9 cellular contexts compared by ENCODE assay signal in genomic region chr22:42536634-42537033, GRCh38. TPM values are rescaled to one million over a fixed set of nuclear protein-coding genes. Genes with fewer than 3 reads are reported as not detected.
DNase-seq lines count a peak whose midpoint lies in the region; ATAC-seq, FAIRE-seq and TF ChIP-seq lines count a peak whose summit lies in the region.
"Not testable (repeated sequence)": the region's sequence is repeated elsewhere in the genome, so short reads cannot be mapped to it uniquely, and the experiment has no call there.
"Had no signal": no experiment of that assay in that cellular context is flagged by ENCODE, and none has a peak within 500 bp of the region (broad histone marks: within the 10 kb centered on the region; RNA-seq: fewer than 3 reads in every experiment).

No MANE protein-coding gene starts in this region.

- TF ChIP-seq EP300 in transverse colon (IDR thresholded peaks at IDR 0.05; ENCODE audit: low read depth): not testable (repeated sequence)

- not testable (repeated sequence) for TF ChIP-seq CTCF in 22Rv1 (IDR thresholded peaks at IDR 0.05); HFFc6 (IDR thresholded peaks at IDR 0.05); OCI-LY7 (conservative IDR thresholded peaks at IDR 0.05; ENCODE audit: low read length); endothelial cell of umbilical vein (IDR thresholded peaks at IDR 0.05; ENCODE audit: extremely low read depth in 1 of 2, insufficient read depth in 1 of 2, low read depth in 1 of 2, low read length in 2 of 2); lower lobe of right lung (IDR thresholded peaks at IDR 0.05); spleen (IDR thresholded peaks at IDR 0.05 in 8 of 11, conservative IDR thresholded peaks at IDR 0.05 in 3 of 11); transverse colon (IDR thresholded peaks at IDR 0.05)

- H3K9ac ChIP-seq in endothelial cell of umbilical vein (replicated peaks; ENCODE audit: extremely low read depth, insufficient read depth, low read length): not testable (repeated sequence)

- peaks cover 12% of the 10 kb centered on the region for H3K27me3 Mint-ChIP-seq in HFFc6 (ENCODE audit: insufficient read depth)
- not testable (repeated sequence) for H3K27me3 Mint-ChIP-seq in activated CD8-positive, alpha-beta T cell treated with anti-CD3 and anti-CD28 coated beads, Interleukin-2, amount 10 ng/mL, durations not matched to agents 7 days and 5 days (ENCODE audit: low read depth)

- dilution Hi-C loops in endothelial cell of umbilical vein (cut with MboI; ENCODE audit: extremely low pct_ligation_motif_present, low sequenced_read_pairs): not testable (repeated sequence)

- H4K20me1 ChIP-seq in OCI-LY7 (ENCODE audit: insufficient read depth, low read length); endothelial cell of umbilical vein (replicated peaks; ENCODE audit: control insufficient read depth, extremely low read depth, insufficient read depth, low read length): not testable (repeated sequence)

- H3K36me3 ChIP-seq in OCI-LY7 (ENCODE audit: insufficient read depth, low read length); endothelial cell of umbilical vein (ENCODE audit: control insufficient read depth in 2 of 2, extremely low read depth in 1 of 2, insufficient read depth in 2 of 2, low read length in 2 of 2); lower lobe of right lung; spleen; transverse colon: not testable (repeated sequence)

- CTCF ChIA-PET in OCI-LY7 (lab: Charles Lee; ENCODE audit: unreplicated experiment); activated CD8-positive, alpha-beta T cell treated with anti-CD3 and anti-CD28 coated beads, Interleukin-2, amount 10 ng/mL, durations not matched to agents 7 days and 5 days (lab: Charles Lee); endothelial cell of umbilical vein (lab: Charles Lee): not testable (repeated sequence)

- not testable (repeated sequence) for H3K4me3 Mint-ChIP-seq in HFFc6; activated CD8-positive, alpha-beta T cell treated with anti-CD3 and anti-CD28 coated beads, Interleukin-2, amount 10 ng/mL, durations not matched to agents 7 days and 5 days

- H3K27me3 ChIP-seq in endothelial cell of umbilical vein (ENCODE audit: control insufficient read depth in 2 of 2, insufficient read depth in 2 of 2, low read length in 2 of 2); lower lobe of right lung (ENCODE audit: low read depth); spleen (replicated peaks in 1 of 7); transverse colon: not testable (repeated sequence)

- H3K4me1 ChIP-seq in OCI-LY7 (ENCODE audit: insufficient read depth, low read length, poor library complexity, severe bottlenecking): peaks cover 88% of the 10 kb centered on the region
- H3K4me1 ChIP-seq in endothelial cell of umbilical vein (ENCODE audit: control insufficient read depth, extremely low read depth, insufficient read depth, low read length); lower lobe of right lung: not testable (repeated sequence)
- H3K4me1 ChIP-seq in spleen: peaks cover 0 to 58% (median 27%) of the 10 kb centered on the region in 6 donors
- H3K4me1 ChIP-seq in transverse colon: peaks cover 0 to 13% (median 11%) of the 10 kb centered on the region in 4 donors

- peak overlapping the region; percentile 57 for H3K4me2 ChIP-seq in OCI-LY7 (ENCODE audit: low read length)
- not testable (repeated sequence) for H3K4me2 ChIP-seq in endothelial cell of umbilical vein (ENCODE audit: insufficient read depth, low read length)

- peak overlapping the region; percentile 42 for H3K4me3 ChIP-seq in OCI-LY7 (ENCODE audit: low read depth, low read length, poor library complexity, severe bottlenecking)
- not testable (repeated sequence) for H3K4me3 ChIP-seq in endothelial cell of umbilical vein (replicated peaks in 1 of 3; ENCODE audit: insufficient read depth in 1 of 3, low read depth in 1 of 3, low read length in 3 of 3); lower lobe of right lung; spleen; transverse colon

- not testable (repeated sequence) for H3K9me3 Mint-ChIP-seq in HFFc6; activated CD8-positive, alpha-beta T cell treated with anti-CD3 and anti-CD28 coated beads, Interleukin-2, amount 10 ng/mL, durations not matched to agents 7 days and 5 days (ENCODE audit: insufficient read depth)

- peaks cover 42% of the 10 kb centered on the region for H3K4me1 Mint-ChIP-seq in HFFc6 (ENCODE audit: low read depth)
- H3K4me1 Mint-ChIP-seq in activated CD8-positive, alpha-beta T cell treated with anti-CD3 and anti-CD28 coated beads, Interleukin-2, amount 10 ng/mL, durations not matched to agents 7 days and 5 days (ENCODE audit: low read depth): peaks cover 38% of the 10 kb centered on the region

- BruUV-seq in OCI-LY7 (replicated peaks; lab: Mats Ljungman, UMichigan); endothelial cell of umbilical vein (replicated peaks; lab: Mats Ljungman, UMichigan): not testable (repeated sequence)

- not testable (repeated sequence) for ATAC-seq in activated CD8-positive, alpha-beta T cell treated with anti-CD3 and anti-CD28 coated beads, Interleukin-2, amount 10 ng/mL, durations not matched to agents 7 days and 5 days; lower lobe of right lung

- not testable (repeated sequence) for H3K79me2 ChIP-seq in OCI-LY7 (ENCODE audit: insufficient read depth, low read depth, low read length); endothelial cell of umbilical vein (ENCODE audit: control insufficient read depth, insufficient read depth, low read length)

- H3K9me3 ChIP-seq in OCI-LY7 (ENCODE audit: low read length); endothelial cell of umbilical vein (replicated peaks; ENCODE audit: control insufficient read depth, insufficient read depth, low read length); lower lobe of right lung; spleen; transverse colon: not testable (repeated sequence)

- H3K27ac Mint-ChIP-seq in HFFc6: peak overlapping the region; percentile 73; the same call in 1 of the 2 replicates
- H3K27ac Mint-ChIP-seq in activated CD8-positive, alpha-beta T cell treated with anti-CD3 and anti-CD28 coated beads, Interleukin-2, amount 10 ng/mL, durations not matched to agents 7 days and 5 days: peak overlapping the region; percentile 68

- POLR2A ChIA-PET in OCI-LY7 (lab: Charles Lee): interaction anchor here (1.0 to 1.3 kb wide), 3 partner anchors 9 to 13 kb away, joined by 3 to 5 read pairs (median 4); no protein-coding TSS in a partner anchor
- POLR2A ChIA-PET in activated CD8-positive, alpha-beta T cell treated with anti-CD3 and anti-CD28 coated beads, Interleukin-2, amount 10 ng/mL, durations not matched to agents 7 days and 5 days (lab: Charles Lee); endothelial cell of umbilical vein (lab: Charles Lee): not testable (repeated sequence)

- whole genome bisulfite sequencing in spleen, 5 donors: 73 to 90% (median 86%) methylated on average over 17 to 18 of the region's 18 CpGs
- 87 to 90% methylated on average over 16 to 18 of the region's 18 CpGs for WGBS in transverse colon (ENCODE audit: low coverage in 1 of 2), 2 donors

- H3K9me1 ChIP-seq in endothelial cell of umbilical vein (replicated peaks; ENCODE audit: control insufficient read depth, extremely low read depth, insufficient read depth, low read length): not testable (repeated sequence)

- H3K27ac ChIP-seq in 22Rv1: peak overlapping the region; percentile 89
- H3K27ac ChIP-seq in OCI-LY7 (ENCODE audit: low read depth, low read length, poor library complexity, severe bottlenecking): peak overlapping the region; percentile 93
- H3K27ac ChIP-seq in endothelial cell of umbilical vein (ENCODE audit: insufficient read depth, low read depth, low read length): peak overlapping the region; percentile 69
- H3K27ac ChIP-seq in lower lobe of right lung: peak overlapping the region; percentile 60
- peak overlapping the region in 6 of 8 donors; percentile 11 to 81 (median 60) for H3K27ac ChIP-seq in spleen
- H3K27ac ChIP-seq in transverse colon: peak overlapping the region; percentile 36 to 73 (median 70)

- intact Hi-C loops in OCI-LY7 (cut with micrococcal nuclease; ENCODE audit: unreplicated experiment): loop anchor here (5.0 kb wide), 1 partner anchor 181 kb away; no protein-coding TSS in a partner anchor
- intact Hi-C loops in endothelial cell of umbilical vein (cut with micrococcal nuclease); lower lobe of right lung (cut with DNase I); spleen (cut with DNase I; ENCODE audit: low total_unique reads); transverse colon (cut with DNase I; ENCODE audit: low total_unique reads): not testable (repeated sequence)

- not testable (repeated sequence) for FAIRE-seq in endothelial cell of umbilical vein (lab: Jason Lieb, UNC)

- not testable (repeated sequence) for H2AFZ ChIP-seq in OCI-LY7 (ENCODE audit: low read length); endothelial cell of umbilical vein (ENCODE audit: low read depth, low read length)

- in situ Hi-C loops in transverse colon (cut with MboI; ENCODE audit: low pct_ligation_motif_present in 1 of 4, low pct_unique_long_range_greater_than_20kb in 1 of 4, low sequenced_read_pairs in 3 of 4): not testable (repeated sequence)

- not testable (repeated sequence) for H3K9me2 ChIP-seq in OCI-LY7 (ENCODE audit: insufficient read depth, low read length)

- not testable (repeated sequence) for H3K36me3 Mint-ChIP-seq in HFFc6 (ENCODE audit: low read depth); activated CD8-positive, alpha-beta T cell treated with anti-CD3 and anti-CD28 coated beads, Interleukin-2, amount 10 ng/mL, durations not matched to agents 7 days and 5 days (ENCODE audit: low read depth)

- not testable (repeated sequence) for DNase-seq in HFFc6; OCI-LY7 (ENCODE audit: low spot score); activated CD8-positive, alpha-beta T cell treated with anti-CD3 and anti-CD28 coated beads, Interleukin-2, amount 10 ng/mL, durations not matched to agents 7 days and 5 days; endothelial cell of umbilical vein (ENCODE audit: low read depth, low spot score); lower lobe of right lung; spleen; transverse colon

- not testable (repeated sequence) for TF ChIP-seq POLR2A in endothelial cell of umbilical vein (IDR thresholded peaks at IDR 0.05; ENCODE audit: low read depth, low read length); spleen (IDR thresholded peaks at IDR 0.05); transverse colon (IDR thresholded peaks at IDR 0.05)

RNA-seq across cellular contexts. Expression of gene RRP7A, which starts 17.0 kb away (rescaled TPM):
- total RNA-seq in HFFc6 (2021; fragmentation: NEBNext Ultra II Directional; extraction: Animal tissue kit (Norgen Biotek cat#: 25700)): 100 to 1,000 TPM in 2 of 6 experiments, 10 to 100 TPM in 4; 88.7 to 107 (median 97.5) TPM
- total RNA-seq in OCI-LY7 (2014; rRNA removed; shearing (Covaris generic)): 125 and 137 TPM in 2 replicates
- 149 and 172 TPM in 2 replicates for total RNA-seq in OCI-LY7 (2022)
- total RNA-seq in activated CD8-positive, alpha-beta T cell treated with anti-CD3 and anti-CD28 coated beads, Interleukin-2, amount 10 ng/mL, durations not matched to agents 7 days and 5 days: 10 to 100 TPM; 85.9 to 90.1 TPM
- 61.9 and 83.7 TPM in 2 replicates for total RNA-seq in endothelial cell of umbilical vein
- polyA plus RNA-seq in endothelial cell of umbilical vein: 34.4 and 35.3 TPM in 2 replicates
- polyA plus RNA-seq in endothelial cell of umbilical vein (2011; cell fraction: cytosol; rRNA removed): 46.5 and 48.9 TPM in 2 replicates
- polyA plus RNA-seq in endothelial cell of umbilical vein (2011; cell fraction: nucleus; rRNA removed): 35.9 and 36.0 TPM in 2 replicates
- 43.7 and 54.2 TPM in 2 replicates for polyA plus RNA-seq in endothelial cell of umbilical vein (2012)
- 29.8 and 33.2 TPM in 2 replicates for polyA minus RNA-seq in endothelial cell of umbilical vein
- 9.7 TPM for polyA minus RNA-seq in endothelial cell of umbilical vein (2011; cell fraction: cytosol; rRNA and poly(A)+ RNA removed)
- polyA minus RNA-seq in endothelial cell of umbilical vein (2011; cell fraction: nucleus; rRNA and poly(A)+ RNA removed): 16.8 and 21.1 TPM in 2 replicates
- 34.4 TPM for total RNA-seq in lower lobe of right lung
- total RNA-seq in spleen: 10 to 100 TPM; 27.1 to 47.4 (median 42.5) TPM
- 10 to 100 TPM in 2 of 3 donors, 1 to 10 TPM in 1; 8.9 to 38.8 (median 31.5) TPM for polyA plus RNA-seq in spleen
- 10 to 100 TPM; 13.1 to 27.0 (median 17.2) TPM for total RNA-seq in transverse colon

RNA-seq across cellular contexts. Expression of gene SERHL2, which starts 17.1 kb away (rescaled TPM):
- total RNA-seq in HFFc6 (2021; fragmentation: NEBNext Ultra II Directional; extraction: Animal tissue kit (Norgen Biotek cat#: 25700)): 1 to 10 TPM; 4.2 to 6.2 (median 4.8) TPM
- total RNA-seq in OCI-LY7 (2014; rRNA removed; shearing (Covaris generic)): 93.9 and 98.0 TPM in 2 replicates
- total RNA-seq in OCI-LY7 (2022): 36.4 and 39.5 TPM in 2 replicates
- total RNA-seq in activated CD8-positive, alpha-beta T cell treated with anti-CD3 and anti-CD28 coated beads, Interleukin-2, amount 10 ng/mL, durations not matched to agents 7 days and 5 days: 1 to 10 TPM; 2.3 to 2.4 TPM
- total RNA-seq in endothelial cell of umbilical vein: 0.76 and 0.80 TPM in 2 replicates
- 2.0 and 2.3 TPM in 2 replicates for polyA plus RNA-seq in endothelial cell of umbilical vein
- 1.4 and 1.8 TPM in 2 replicates for polyA plus RNA-seq in endothelial cell of umbilical vein (2011; cell fraction: cytosol; rRNA removed)
- 0.82 and 2.0 TPM in 2 replicates for polyA plus RNA-seq in endothelial cell of umbilical vein (2011; cell fraction: nucleus; rRNA removed)
- polyA plus RNA-seq in endothelial cell of umbilical vein (2012): 1.3 and 2.0 TPM in 2 replicates
- polyA minus RNA-seq in endothelial cell of umbilical vein: 4.0 and 5.0 TPM in 2 replicates
- not detected for polyA minus RNA-seq in endothelial cell of umbilical vein (2011; cell fraction: cytosol; rRNA and poly(A)+ RNA removed)
- polyA minus RNA-seq in endothelial cell of umbilical vein (2011; cell fraction: nucleus; rRNA and poly(A)+ RNA removed): 0.43 TPM in 1 of 2 replicates, not detected in the other
- total RNA-seq in lower lobe of right lung: 1.6 TPM
- 1 to 10 TPM; 1.7 to 4.1 (median 3.0) TPM for total RNA-seq in spleen
- 1 to 10 TPM; 2.2 to 4.1 (median 2.6) TPM for polyA plus RNA-seq in spleen
- 1 to 10 TPM in 1 of 4 donors, under 1 TPM in 1, not detected in 2; 0.95 to 2.0 TPM for total RNA-seq in transverse colon
- total RNA-seq: HT-29 had no signal

Comparison
In these comparisons a context has a peak if more than half of its experiments do, and no peak if none do; other contexts are left out.
1. RNA of gene SERHL2, which starts 17.1 kb away (total RNA-seq): 36.4 to 98.0 TPM in OCI-LY7; 4.2 to 6.2 TPM in HFFc6, 1.7 to 4.1 TPM in spleen, 2.3 to 2.4 TPM in activated CD8-positive, alpha-beta T cell treated with anti-CD3 and anti-CD28 coated beads, Interleukin-2, amount 10 ng/mL, durations not matched to agents 7 days and 5 days, 1.6 TPM in lower lobe of right lung (single experiment), 0.95 to 2.0 TPM in transverse colon and 0.76 to 0.80 TPM in endothelial cell of umbilical vein; every median in the first group is over 4 times any median in the second.
2. Peak in every context shown above with its lines, with median percentiles within 50 percentile points of each other: H3K27ac ChIP-seq.